Comparison of ENCODE assay signal across 3 cellular contexts in the genomic region with DNA sequence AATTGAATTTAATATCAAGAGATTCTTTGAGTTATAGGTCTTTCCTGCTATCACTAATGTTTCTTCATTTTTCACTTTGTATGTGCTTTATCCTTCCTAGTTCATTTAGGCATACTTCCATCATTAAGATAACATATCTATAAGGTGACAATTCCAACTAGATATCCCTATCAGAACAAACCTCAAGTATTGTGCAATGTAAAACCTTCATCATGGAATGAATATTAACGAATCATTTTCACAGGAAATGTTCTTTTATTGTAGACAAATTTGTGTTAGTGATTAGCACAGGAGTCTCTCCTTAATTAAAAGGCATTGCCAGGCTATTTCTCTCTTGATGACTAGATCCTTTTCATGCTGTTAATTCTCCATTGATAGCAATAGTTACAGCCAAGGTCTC.
TF ChIP-seq lines count a peak whose summit lies in the region.

No MANE protein-coding gene starts in this region.

TF ChIP-seq in HepG2, 621 proteins besides CTCF, POLR2A, EP300 and RAD21:
- TF ChIP-seq CEBPB (IDR thresholded peaks at IDR 0.05; ENCODE audit: borderline replicate concordance, low read depth, low read length) (peak; percentile 35; the same call in 1 of the 2 replicates), BHLHE40 (IDR thresholded peaks at IDR 0.05; ENCODE audit: low read length) (no peak), ZNF567 (CRISPR knock-in tag; IDR thresholded peaks at IDR 0.05; ENCODE audit: borderline replicate concordance) (no peak)
- TF ChIP-seq, protein P1, sequence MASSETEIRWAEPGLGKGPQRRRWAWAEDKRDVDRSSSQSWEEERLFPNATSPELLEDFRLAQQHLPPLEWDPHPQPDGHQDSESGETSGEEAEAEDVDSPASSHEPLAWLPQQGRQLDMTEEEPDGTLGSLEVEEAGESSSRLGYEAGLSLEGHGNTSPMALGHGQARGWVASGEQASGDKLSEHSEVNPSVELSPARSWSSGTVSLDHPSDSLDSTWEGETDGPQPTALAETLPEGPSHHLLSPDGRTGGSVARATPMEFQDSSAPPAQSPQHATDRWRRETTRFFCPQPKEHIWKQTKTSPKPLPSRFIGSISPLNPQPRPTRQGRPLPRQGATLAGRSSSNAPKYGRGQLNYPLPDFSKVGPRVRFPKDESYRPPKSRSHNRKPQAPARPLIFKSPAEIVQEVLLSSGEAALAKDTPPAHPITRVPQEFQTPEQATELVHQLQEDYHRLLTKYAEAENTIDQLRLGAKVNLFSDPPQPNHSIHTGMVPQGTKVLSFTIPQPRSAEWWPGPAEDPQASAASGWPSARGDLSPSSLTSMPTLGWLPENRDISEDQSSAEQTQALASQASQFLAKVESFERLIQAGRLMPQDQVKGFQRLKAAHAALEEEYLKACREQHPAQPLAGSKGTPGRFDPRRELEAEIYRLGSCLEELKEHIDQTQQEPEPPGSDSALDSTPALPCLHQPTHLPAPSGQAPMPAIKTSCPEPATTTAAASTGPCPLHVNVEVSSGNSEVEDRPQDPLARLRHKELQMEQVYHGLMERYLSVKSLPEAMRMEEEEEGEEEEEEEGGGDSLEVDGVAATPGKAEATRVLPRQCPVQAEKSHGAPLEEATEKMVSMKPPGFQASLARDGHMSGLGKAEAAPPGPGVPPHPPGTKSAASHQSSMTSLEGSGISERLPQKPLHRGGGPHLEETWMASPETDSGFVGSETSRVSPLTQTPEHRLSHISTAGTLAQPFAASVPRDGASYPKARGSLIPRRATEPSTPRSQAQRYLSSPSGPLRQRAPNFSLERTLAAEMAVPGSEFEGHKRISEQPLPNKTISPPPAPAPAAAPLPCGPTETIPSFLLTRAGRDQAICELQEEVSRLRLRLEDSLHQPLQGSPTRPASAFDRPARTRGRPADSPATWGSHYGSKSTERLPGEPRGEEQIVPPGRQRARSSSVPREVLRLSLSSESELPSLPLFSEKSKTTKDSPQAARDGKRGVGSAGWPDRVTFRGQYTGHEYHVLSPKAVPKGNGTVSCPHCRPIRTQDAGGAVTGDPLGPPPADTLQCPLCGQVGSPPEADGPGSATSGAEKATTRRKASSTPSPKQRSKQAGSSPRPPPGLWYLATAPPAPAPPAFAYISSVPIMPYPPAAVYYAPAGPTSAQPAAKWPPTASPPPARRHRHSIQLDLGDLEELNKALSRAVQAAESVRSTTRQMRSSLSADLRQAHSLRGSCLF (CRISPR knock-in tag; IDR thresholded peaks at IDR 0.05; ENCODE audit: borderline replicate concordance) = no peak

TF ChIP-seq in IMR-90, 13 proteins besides CTCF, POLR2A, EP300 and RAD21:
- no peak for TF ChIP-seq RCOR1 (IDR thresholded peaks at IDR 0.05; ENCODE audit: insufficient replicate concordance, low read length)
- no peak for TF ChIP-seq NFE2L2 (IDR thresholded peaks at IDR 0.05; ENCODE audit: low read depth, low read length)
- TF ChIP-seq FOS (IDR thresholded peaks at IDR 0.05; ENCODE audit: low read depth, low read length) = no peak
- TF ChIP-seq CEBPB (IDR thresholded peaks at IDR 0.05; ENCODE audit: low read depth, low read length) = peak; percentile 84

TF ChIP-seq in K562, 482 proteins besides CTCF, POLR2A, EP300 and RAD21:
- TF ChIP-seq ZNF239 (CRISPR knock-in tag; IDR thresholded peaks at IDR 0.05) = no peak
- no peak for TF ChIP-seq CEBPG (CRISPR knock-in tag; IDR thresholded peaks at IDR 0.05)
- peak in 1 of 2 experiments; percentile 77; a peak in 2 of 4 replicates for TF ChIP-seq CEBPG (tag; conservative IDR thresholded peaks at IDR 0.05 in 1 of 2, IDR thresholded peaks at IDR 0.05 in 1 of 2)
- TF ChIP-seq CEBPB (tag; IDR thresholded peaks at IDR 0.05) = peak; percentile 65
- TF ChIP-seq KLF13 (tag; IDR thresholded peaks at IDR 0.05; ENCODE audit: borderline replicate concordance, low read depth) = no peak
- no peak for TF ChIP-seq SRSF7 (optimal IDR thresholded peaks at IDR 0.05; ENCODE audit: low read depth, low read length)
- TF ChIP-seq ZNF766 (CRISPR knock-in tag; conservative IDR thresholded peaks at IDR 0.05) = no peak
